Comparison of ENCODE assay signal across 14 cellular contexts in genomic region chr6:28816339-28816908, GRCh38.
DNase-seq lines count a peak whose midpoint lies in the region; ATAC-seq and TF ChIP-seq lines count a peak whose summit lies in the region.
"Had no signal": no experiment of that assay in that cellular context is flagged by ENCODE, and none has a peak within 500 bp of the region (broad histone marks: within the 10 kb centered on the region; RNA-seq: fewer than 3 reads in every experiment).

No MANE protein-coding gene starts in this region.

- H2AFZ ChIP-seq in H9 (ENCODE audit: low read length), result no peak overlapping the region

- peak overlapping the region; percentile 92 for H3K4me2 ChIP-seq in H9 (ENCODE audit: insufficient read depth, insufficient read length, low read length)

- peak overlapping the region; percentile 31 for H3K4me3 ChIP-seq in AG04450 (ENCODE audit: low read depth, low read length)
- peak overlapping the region; percentile 28 for H3K4me3 ChIP-seq in adipocyte (ENCODE audit: low read length)
- H3K4me3 ChIP-seq in iPS-11a (ENCODE audit: low read depth, low read length), result peak overlapping the region; percentile 36
- no peak overlapping the region for H3K4me3 ChIP-seq in testis
- no peak overlapping the region for H3K4me3 ChIP-seq in CD8-positive, alpha-beta T cell (ENCODE audit: low read depth, low read length)
- H3K4me3 ChIP-seq: uterus had no signal

- peak overlapping the region; percentile 59 to 85 for H3K4me3 Mint-ChIP-seq in H9
- no peak overlapping the region for H3K4me3 Mint-ChIP-seq in CD8-positive, alpha-beta T cell
- H3K4me3 Mint-ChIP-seq: activated T-cell treated with anti-CD3 and anti-CD28 coated beads, Interleukin-2, amount 50 U/mL, for 4 hours had no signal

- no peak overlapping the region for H3K56ac ChIP-seq in H9 (ENCODE audit: insufficient read length, low read depth, low read length)

- DNase-seq in AG04450 (ENCODE audit: low read depth, low spot score) (no peak), H9 (no peak), adipocyte (ENCODE audit: low read depth) (no peak), testis (no peak), germinal center (ENCODE audit: low spot score) (no peak), dermis blood vessel endothelial cell (no peak)
- DNase-seq in CD8-positive, alpha-beta T cell, result no peak
- DNase-seq: activated T-cell treated with anti-CD3 and anti-CD28 coated beads, Interleukin-2, amount 50 U/mL, for 4 hours; anterior cingulate cortex; C1 segment of cervical spinal cord; uterus had no signal

- no peak overlapping the region for H4K5ac ChIP-seq in H9 (ENCODE audit: insufficient read length, low read depth, low read length)

- H4K20me1 ChIP-seq in H9 (ENCODE audit: control insufficient read depth, insufficient read depth, insufficient read length), result no peaks in the 10 kb centered on the region

- H3K27me3 ChIP-seq in AG04450 (ENCODE audit: control insufficient read depth, insufficient read depth, low read length) (peaks cover 31% of the 10 kb centered on the region), H9 (ENCODE audit: insufficient read depth, low read length) (peaks cover 67% of the 10 kb centered on the region), adipocyte (replicated peaks; ENCODE audit: control insufficient read depth, insufficient read depth, low read length) (peaks cover 52% of the 10 kb centered on the region), testis (no peaks in the 10 kb centered on the region)
- H3K27me3 ChIP-seq in CD8-positive, alpha-beta T cell (ENCODE audit: insufficient read depth, low read length), result peaks cover 66% of the 10 kb centered on the region
- H3K27me3 ChIP-seq: MG63 had no signal

- H3K27ac ChIP-seq in AG04450 (ENCODE audit: low read depth, low read length) (no peak overlapping the region), H9 (ENCODE audit: insufficient read length, low read depth, low read length) (no peak overlapping the region), testis (no peak overlapping the region)
- H3K27ac ChIP-seq in CD8-positive, alpha-beta T cell (ENCODE audit: low read depth, low read length), result no peak overlapping the region
- H3K27ac ChIP-seq: uterus had no signal

- TF ChIP-seq CTCF in AG04450 (IDR thresholded peaks at IDR 0.05; ENCODE audit: low read depth, low read length) (no peak), H9 (conservative IDR thresholded peaks at IDR 0.05) (no peak), testis (IDR thresholded peaks at IDR 0.05) (no peak)
- no peak for TF ChIP-seq CTCF in CD8-positive, alpha-beta T cell (IDR thresholded peaks at IDR 0.05)

- no peak overlapping the region for H2BK20ac ChIP-seq in H9 (ENCODE audit: low read depth, low read length, poor library complexity, severe bottlenecking)

- H3T11ph ChIP-seq in H9 (ENCODE audit: low read length), result no peak overlapping the region

- no peaks in the 10 kb centered on the region for H3K36me3 ChIP-seq in adipocyte (ENCODE audit: control insufficient read depth, insufficient read depth, low read length, severe bottlenecking)
- no peaks in the 10 kb centered on the region for H3K36me3 ChIP-seq in testis (ENCODE audit: low read depth, missing control alignments)
- H3K36me3 ChIP-seq in CD8-positive, alpha-beta T cell (ENCODE audit: insufficient read depth, low read length), result no peaks in the 10 kb centered on the region
- H3K36me3 ChIP-seq: MG63, uterus had no signal

- ATAC-seq in CD8-positive, alpha-beta T cell, result no peak
- ATAC-seq: left lobe of liver had no signal

- no peak overlapping the region for H2BK5ac ChIP-seq in H9 (ENCODE audit: insufficient read length, low read length)

- H3K9ac ChIP-seq in H9 (ENCODE audit: extremely low read depth, insufficient read length, low read length) (no peak overlapping the region), adipocyte (ENCODE audit: low read length) (no peak overlapping the region)

- peaks cover 10% of the 10 kb centered on the region for H3K23me2 ChIP-seq in H9 (ENCODE audit: insufficient read length, low read depth, low read length, poor library complexity, severe bottlenecking)

- H3K18ac ChIP-seq in H9 (ENCODE audit: insufficient read length, low read depth, low read length), result no peak overlapping the region

- no peaks in the 10 kb centered on the region for H3K79me1 ChIP-seq in H9 (ENCODE audit: insufficient read depth, low read depth, low read length, poor library complexity, severe bottlenecking)

- H2BK120ac ChIP-seq in H9 (ENCODE audit: low read depth, low read length, poor library complexity, severe bottlenecking), result no peak overlapping the region

- no peak overlapping the region for H3K14ac ChIP-seq in H9 (ENCODE audit: insufficient read depth, low read length)

- no peak overlapping the region for H2BK15ac ChIP-seq in H9 (ENCODE audit: low read depth, low read length)

- no peak overlapping the region for H2AK5ac ChIP-seq in H9 (ENCODE audit: insufficient read length, low read length)

- no peak overlapping the region for H3K23ac ChIP-seq in H9 (ENCODE audit: insufficient read length, low read depth, low read length)

- H3K27ac Mint-ChIP-seq in H9, result no peak overlapping the region
- no peak overlapping the region for H3K27ac Mint-ChIP-seq in CD8-positive, alpha-beta T cell

- H3K9me3 ChIP-seq in AG04450 (ENCODE audit: control insufficient read depth, insufficient read depth, low read length) (peaks cover 3% of the 10 kb centered on the region; the same call in 1 of the 2 replicates), H9 (ENCODE audit: control insufficient read depth, low read depth, low read length) (no peaks in the 10 kb centered on the region), adipocyte (ENCODE audit: control insufficient read depth, low read length) (no peaks in the 10 kb centered on the region), testis (no peaks in the 10 kb centered on the region)
- H3K9me3 ChIP-seq in CD8-positive, alpha-beta T cell (ENCODE audit: low read length), result no peaks in the 10 kb centered on the region
- H3K9me3 ChIP-seq: MG63, uterus had no signal

- no peaks in the 10 kb centered on the region; a peak in 1 of 7 replicates for H3K36me3 Mint-ChIP-seq in H9 (ENCODE audit: insufficient read depth in 1 of 3, low read depth in 3 of 3)
- no peaks in the 10 kb centered on the region for H3K36me3 Mint-ChIP-seq in CD8-positive, alpha-beta T cell

- peaks cover 96% of the 10 kb centered on the region for H3K27me3 Mint-ChIP-seq in H9 (ENCODE audit: low read depth)
- H3K27me3 Mint-ChIP-seq in CD8-positive, alpha-beta T cell (ENCODE audit: low read depth), result peaks cover 85% of the 10 kb centered on the region

- H4K91ac ChIP-seq in H9 (ENCODE audit: insufficient read length, low read depth, low read length), result no peak overlapping the region

- peaks cover 7% of the 10 kb centered on the region; the same call in 1 of the 2 replicates for H3K4me1 ChIP-seq in H9 (ENCODE audit: insufficient read depth, low read length)
- H3K4me1 ChIP-seq in adipocyte (ENCODE audit: control insufficient read depth, insufficient read depth, low read length), result peaks cover 5% of the 10 kb centered on the region
- no peaks in the 10 kb centered on the region for H3K4me1 ChIP-seq in testis
- H3K4me1 ChIP-seq in CD8-positive, alpha-beta T cell (ENCODE audit: insufficient read depth, low read length), result no peaks in the 10 kb centered on the region
- H3K4me1 ChIP-seq: uterus had no signal

- H3K9me3 Mint-ChIP-seq in H9, result peaks cover 0 to 7% of the 10 kb centered on the region in 2 experiments; a peak in 2 of 5 replicates
- H3K9me3 Mint-ChIP-seq in CD8-positive, alpha-beta T cell, result peaks cover 9% of the 10 kb centered on the region

- peaks cover 33 to 58% of the 10 kb centered on the region in 2 experiments for H3K4me1 Mint-ChIP-seq in H9
- peaks cover 16% of the 10 kb centered on the region for H3K4me1 Mint-ChIP-seq in CD8-positive, alpha-beta T cell (ENCODE audit: low read depth)

- H3K4ac ChIP-seq in H9 (ENCODE audit: low read depth, low read length), result no peak overlapping the region

- intact Hi-C loops in testis (cut with DNase I; ENCODE audit: low total_unique reads), result no loop called here
- intact Hi-C loops in CD8-positive, alpha-beta T cell (cut with DNase I, micrococcal nuclease), result loop anchor here in 1 of 2 experiments (10.0 kb wide), 1 partner anchor 112 kb away; no protein-coding TSS in a partner anchor

- CTCF ChIA-PET in AG04450 (lab: Charles Lee), result no interaction called here
- CTCF ChIA-PET in CD8-positive, alpha-beta T cell (lab: Charles Lee), result no interaction called here

- no peak overlapping the region for H2BK12ac ChIP-seq in H9 (ENCODE audit: insufficient read length, low read depth, low read length)

- H3K79me2 ChIP-seq in H9 (ENCODE audit: insufficient read depth, low read length), result no peaks in the 10 kb centered on the region

- TF ChIP-seq POLR2A in testis (IDR thresholded peaks at IDR 0.05), result no peak

- H4K8ac ChIP-seq in H9 (replicated peaks; ENCODE audit: insufficient read length, low read depth, low read length), result no peak overlapping the region

- POLR2A ChIA-PET in AG04450 (lab: Yijun Ruan, JAX), result no interaction called here
- POLR2A ChIA-PET in CD8-positive, alpha-beta T cell (lab: Charles Lee), result no interaction called here

- WGBS in H9 (ENCODE audit: extremely low coverage, insufficient read length, low lambda C conversion rate), result no CpG with 5 or more reads among the region's 15 CpGs
- WGBS in testis, 2 donors, result 5 to 10% methylated on average over 15 of the region's 15 CpGs

Comparison
In these comparisons a context has a peak if more than half of its experiments do, and no peak if none do; other contexts are left out.
1. H3K4me3 ChIP-seq: peak in AG04450 (single experiment), adipocyte (single experiment) and iPS-11a (single experiment); none in testis (0 of 2) and CD8-positive, alpha-beta T cell (single experiment).